18 cellular contexts compared by ENCODE assay signal in genomic region chr9:134057311-134057665, GRCh38. TPM values are rescaled to one million over a fixed set of nuclear protein-coding genes. Genes with fewer than 3 reads are reported as not detected.
DNase-seq lines count a peak whose midpoint lies in the region; ATAC-seq and TF ChIP-seq lines count a peak whose summit lies in the region.
"Had no signal": no experiment of that assay in that cellular context is flagged by ENCODE, and none has a peak within 500 bp of the region (broad histone marks: within the 10 kb centered on the region; RNA-seq: fewer than 3 reads in every experiment).

No MANE protein-coding gene starts in this region.

- H3K4me1 Mint-ChIP-seq in activated naive CD4-positive, alpha-beta T cell treated with anti-CD3 and anti-CD28 coated beads for 36 hours (ENCODE audit: low read depth): peaks cover 33% of the 10 kb centered on the region
- H3K4me1 Mint-ChIP-seq in stimulated activated effector memory CD8-positive, alpha-beta T cell treated with anti-CD3 and anti-CD28 coated beads, Interleukin-12 subunit alpha, Interleukin-12 subunit beta, amount 100 ng/mL, for 72 hours: peaks cover 55% of the 10 kb centered on the region

- TF ChIP-seq CTCF in RWPE2 (IDR thresholded peaks at IDR 0.05; ENCODE audit: poor library complexity, severe bottlenecking) (no peak), liver (IDR thresholded peaks at IDR 0.05; ENCODE audit: low read depth, low read length, missing input control) (no peak)

- H3K4me1 ChIP-seq in RWPE2 (ENCODE audit: insufficient read depth, poor library complexity, severe bottlenecking) (peaks cover 24% of the 10 kb centered on the region), liver (ENCODE audit: control insufficient read depth in 4 of 4, insufficient read depth in 4 of 4, low read length in 3 of 4) (peaks cover 43 to 85% (median 61%) of the 10 kb centered on the region in 4 donors)
- H3K4me1 ChIP-seq: BE2C, Caco-2 had no signal

- H3K36me3 ChIP-seq in RWPE2 (ENCODE audit: low read depth) (peaks cover 7% of the 10 kb centered on the region), liver (ENCODE audit: control insufficient read depth in 4 of 4, insufficient read depth in 3 of 4, low read depth in 1 of 4, low read length in 3 of 4) (peaks cover 0 to 8% (median 3%) of the 10 kb centered on the region in 4 donors)

- H3K9me3 ChIP-seq in RWPE2 (ENCODE audit: severe bottlenecking) (no peaks in the 10 kb centered on the region), liver (ENCODE audit: control insufficient read depth in 4 of 4, low read length in 3 of 4) (no peaks in the 10 kb centered on the region)
- H3K9me3 ChIP-seq: BE2C, Caco-2, heart right ventricle had no signal

- H3K36me3 Mint-ChIP-seq in activated naive CD4-positive, alpha-beta T cell treated with anti-CD3 and anti-CD28 coated beads for 36 hours (ENCODE audit: low read depth): no peaks in the 10 kb centered on the region
- peaks cover 2% of the 10 kb centered on the region for H3K36me3 Mint-ChIP-seq in stimulated activated effector memory CD8-positive, alpha-beta T cell treated with anti-CD3 and anti-CD28 coated beads, Interleukin-12 subunit alpha, Interleukin-12 subunit beta, amount 100 ng/mL, for 72 hours
- H3K36me3 Mint-ChIP-seq: activated naive CD4-positive, alpha-beta T cell treated with anti-CD3 and anti-CD28 coated beads, Interleukin-2, amount 50 U/mL, for 72 hours had no signal

- H3K27me3 Mint-ChIP-seq in activated naive CD4-positive, alpha-beta T cell treated with anti-CD3 and anti-CD28 coated beads for 36 hours (ENCODE audit: low read depth): no peaks in the 10 kb centered on the region

- TF ChIP-seq RAD21 in liver (IDR thresholded peaks at IDR 0.05): no peak

- CTCF ChIA-PET in activated naive CD4-positive, alpha-beta T cell treated with anti-CD3 and anti-CD28 coated beads for 36 hours (lab: Charles Lee): no interaction called here

- ATAC-seq in RWPE2 (ENCODE audit: low read depth): no peak
- no peak for ATAC-seq in stimulated activated effector memory CD8-positive, alpha-beta T cell treated with anti-CD3 and anti-CD28 coated beads, Interleukin-12 subunit alpha, Interleukin-12 subunit beta, amount 100 ng/mL, for 72 hours
- ATAC-seq in HG02759 (IDR thresholded peaks at IDR 0.05; ENCODE audit: unreplicated experiment): no peak
- ATAC-seq: activated naive CD4-positive, alpha-beta T cell treated with anti-CD3 and anti-CD28 coated beads, Interleukin-2, amount 50 U/mL, for 72 hours; activated T-cell treated with anti-CD3 and anti-CD28 coated beads, Interleukin-2, amount 50 U/mL, for 4 hours; heart right ventricle had no signal

- H3K9ac ChIP-seq in liver (ENCODE audit: low read depth in 1 of 2, low read length in 2 of 2): no peak overlapping the region

- H3K4me3 ChIP-seq in RWPE2 (ENCODE audit: severe bottlenecking): no peak overlapping the region
- H3K4me3 ChIP-seq in liver (ENCODE audit: low read depth in 1 of 3, low read length in 3 of 3): no peak overlapping the region
- H3K4me3 ChIP-seq: heart right ventricle had no signal

- no peak overlapping the region for H3K4me3 Mint-ChIP-seq in activated naive CD4-positive, alpha-beta T cell treated with anti-CD3 and anti-CD28 coated beads for 36 hours
- H3K4me3 Mint-ChIP-seq in stimulated activated effector memory CD8-positive, alpha-beta T cell treated with anti-CD3 and anti-CD28 coated beads, Interleukin-12 subunit alpha, Interleukin-12 subunit beta, amount 100 ng/mL, for 72 hours: no peak overlapping the region
- H3K4me3 Mint-ChIP-seq: activated T-cell treated with anti-CD3 and anti-CD28 coated beads, Interleukin-2, amount 50 U/mL, for 4 hours had no signal

- no peaks in the 10 kb centered on the region for H3K9me3 Mint-ChIP-seq in activated naive CD4-positive, alpha-beta T cell treated with anti-CD3 and anti-CD28 coated beads for 36 hours
- no peaks in the 10 kb centered on the region for H3K9me3 Mint-ChIP-seq in stimulated activated effector memory CD8-positive, alpha-beta T cell treated with anti-CD3 and anti-CD28 coated beads, Interleukin-12 subunit alpha, Interleukin-12 subunit beta, amount 100 ng/mL, for 72 hours
- H3K9me3 Mint-ChIP-seq: activated naive CD4-positive, alpha-beta T cell treated with anti-CD3 and anti-CD28 coated beads, Interleukin-2, amount 50 U/mL, for 72 hours; activated T-cell treated with anti-CD3 and anti-CD28 coated beads, Interleukin-2, amount 50 U/mL, for 4 hours; nephron had no signal

- in situ Hi-C loops in KBM-7 (cut with MboI; ENCODE audit: low pct_unique_long_range_greater_than_20kb, low sequenced_read_pairs): no loop called here

- H3K27me3 ChIP-seq in RWPE2 (ENCODE audit: insufficient read depth, poor library complexity, severe bottlenecking) (no peaks in the 10 kb centered on the region), liver (ENCODE audit: control insufficient read depth in 4 of 4, insufficient read depth in 4 of 4, low read length in 3 of 4) (no peaks in the 10 kb centered on the region)
- H3K27me3 ChIP-seq: BE2C, heart right ventricle had no signal

- intact Hi-C loops in activated naive CD4-positive, alpha-beta T cell treated with anti-CD3 and anti-CD28 coated beads for 36 hours (cut with micrococcal nuclease): no loop called here

- WGBS in liver: 87% methylated on average over 12 of the region's 12 CpGs

- DNase-seq in activated naive CD4-positive, alpha-beta T cell treated with anti-CD3 and anti-CD28 coated beads, Interleukin-2, amount 50 U/mL, for 16 hours: peak; percentile 8
- no peak for DNase-seq in activated naive CD4-positive, alpha-beta T cell treated with anti-CD3 and anti-CD28 coated beads for 36 hours
- DNase-seq in RWPE2 (ENCODE audit: low spot score) (peak; percentile 49), KBM-7 (no peak), DMS53 treated with DMSO at 0.1 percent for 48 hours (lab: John Stamatoyannopoulos, UW; ENCODE audit: unreplicated experiment) (no peak)
- no peak for DNase-seq in stimulated activated effector memory CD8-positive, alpha-beta T cell treated with anti-CD3 and anti-CD28 coated beads, Interleukin-12 subunit alpha, Interleukin-12 subunit beta, amount 100 ng/mL, for 72 hours (ENCODE audit: low spot score in 2 of 2)
- DNase-seq: activated T-cell treated with anti-CD3 and anti-CD28 coated beads, Interleukin-2, amount 50 U/mL, for 4 hours; Caco-2; heart right ventricle; Kasumi-1; NCI-H1092 treated with DMSO at 0.1 percent for 48 hours; NCI-H187 treated with DMSO at 0.1 percent for 48 hours; NCI-H526 had no signal

- H3K27ac Mint-ChIP-seq in activated naive CD4-positive, alpha-beta T cell treated with anti-CD3 and anti-CD28 coated beads for 36 hours: no peak overlapping the region
- H3K27ac Mint-ChIP-seq in stimulated activated effector memory CD8-positive, alpha-beta T cell treated with anti-CD3 and anti-CD28 coated beads, Interleukin-12 subunit alpha, Interleukin-12 subunit beta, amount 100 ng/mL, for 72 hours: peak overlapping the region; percentile 76
- H3K27ac Mint-ChIP-seq: activated naive CD4-positive, alpha-beta T cell treated with anti-CD3 and anti-CD28 coated beads, Interleukin-2, amount 50 U/mL, for 72 hours had no signal

- H3K27ac ChIP-seq in RWPE2 (ENCODE audit: poor library complexity, severe bottlenecking) (peak overlapping the region; percentile 61), liver (ENCODE audit: low read depth in 1 of 2, low read length in 2 of 2) (peak overlapping the region; percentile 82 to 86)
- H3K27ac ChIP-seq: heart right ventricle had no signal

TF ChIP-seq in liver, 16 proteins besides CTCF, POLR2A, EP300 and RAD21:
- no peak for TF ChIP-seq SP1 (IDR thresholded peaks at IDR 0.05)

RNA-seq across cellular contexts. Expression of gene BRD3, which starts 10.5 kb away (rescaled TPM):
- 10 to 100 TPM; 34.2 to 36.6 TPM for total RNA-seq in activated naive CD4-positive, alpha-beta T cell treated with anti-CD3 and anti-CD28 coated beads for 36 hours
- 10 to 100 TPM; 10.5 to 17.7 TPM for total RNA-seq in liver
- 10 to 100 TPM in 1 of 2 donors, 1 to 10 TPM in 1; 7.2 to 14.9 TPM for polyA plus RNA-seq in liver

RNA-seq across cellular contexts. Expression of gene BRD3OS, which starts 32.0 kb away (rescaled TPM):
- 1 to 10 TPM; 6.3 to 6.7 TPM for total RNA-seq in activated naive CD4-positive, alpha-beta T cell treated with anti-CD3 and anti-CD28 coated beads for 36 hours
- total RNA-seq in liver: 1 to 10 TPM; 2.6 to 3.2 TPM
- polyA plus RNA-seq in liver: 1 to 10 TPM; 2.1 to 5.1 TPM

Comparison
In these comparisons a context has a peak if more than half of its experiments do, and no peak if none do; other contexts are left out.
1. DNase-seq: peak in activated naive CD4-positive, alpha-beta T cell treated with anti-CD3 and anti-CD28 coated beads, Interleukin-2, amount 50 U/mL, for 16 hours (single experiment) and RWPE2 (single experiment); none in activated naive CD4-positive, alpha-beta T cell treated with anti-CD3 and anti-CD28 coated beads for 36 hours (single experiment), stimulated activated effector memory CD8-positive, alpha-beta T cell treated with anti-CD3 and anti-CD28 coated beads, Interleukin-12 subunit alpha, Interleukin-12 subunit beta, amount 100 ng/mL, for 72 hours (0 of 2), KBM-7 (single experiment) and DMS53 treated with DMSO at 0.1 percent for 48 hours (single experiment).